ENCODE assay signal across 14 cellular contexts in the genomic region with DNA sequence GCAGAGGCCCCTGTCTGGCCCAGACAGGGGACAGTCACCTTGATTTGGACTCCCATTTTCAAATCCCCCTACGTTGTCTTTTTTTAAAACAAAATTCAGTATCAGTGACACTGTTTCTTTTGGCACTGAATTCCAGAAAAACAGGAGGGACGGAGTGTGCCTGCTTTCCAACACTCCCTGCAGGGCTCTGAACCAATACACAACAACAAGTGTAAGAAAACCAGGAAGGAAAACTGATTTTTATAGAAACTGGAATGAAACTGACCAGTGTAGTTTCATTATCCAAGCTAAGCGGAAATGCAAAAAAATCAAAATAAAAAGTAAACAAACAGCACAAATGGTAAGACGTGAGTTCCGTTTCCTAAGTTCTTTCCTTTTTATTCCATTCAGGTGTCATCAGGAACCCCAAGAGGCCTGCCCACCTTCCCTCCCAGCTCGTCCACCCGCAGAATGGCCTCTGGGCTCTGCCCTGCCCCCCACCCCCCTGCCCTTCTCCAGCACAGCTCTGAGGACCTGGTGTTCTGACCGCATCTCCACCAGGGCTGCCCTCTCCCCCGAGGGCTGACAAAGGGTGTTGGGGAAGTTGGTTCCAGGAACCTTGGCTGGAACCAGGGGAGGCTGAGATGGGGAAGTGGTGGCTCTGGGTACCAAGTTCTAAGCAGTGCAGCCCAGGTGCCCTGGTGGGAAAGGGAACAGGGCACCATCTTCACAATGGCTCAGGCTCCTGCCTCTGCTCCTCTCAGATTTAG.
DNase-seq lines count a peak whose midpoint lies in the region; TF ChIP-seq lines count a peak whose summit lies in the region.
"Had no signal": no experiment of that assay in that cellular context is flagged by ENCODE, and none has a peak within 500 bp of the region (broad histone marks: within the 10 kb centered on the region; RNA-seq: fewer than 3 reads in every experiment).

No MANE protein-coding gene starts in this region.

- TF ChIP-seq POLR2A in ovary (IDR thresholded peaks at IDR 0.05): no peak
- TF ChIP-seq POLR2A in thyroid gland (IDR thresholded peaks at IDR 0.05): no peak
- no peak for TF ChIP-seq POLR2A in suprapubic skin (IDR thresholded peaks at IDR 0.05)

- H3K27ac ChIP-seq in MM.1S (ENCODE audit: low read length) (no peak overlapping the region), caudate nucleus (ENCODE audit: low read depth, low read length) (peak overlapping the region; percentile 77), ovary (peak overlapping the region; percentile 44 to 72), thyroid gland (peak overlapping the region in 2 of 3 donors; percentile 28 to 49), suprapubic skin (no peak overlapping the region), OCI-LY7 (ENCODE audit: low read depth, low read length, poor library complexity, severe bottlenecking) (no peak overlapping the region)
- H3K27ac ChIP-seq: SJSA1 had no signal

- H3K27me3 ChIP-seq in MM.1S (replicated peaks; ENCODE audit: insufficient read depth, low read length) (no peaks in the 10 kb centered on the region), ovary (no peaks in the 10 kb centered on the region), thyroid gland (no peaks in the 10 kb centered on the region), suprapubic skin (no peaks in the 10 kb centered on the region)

- H3K4me1 ChIP-seq in MM.1S (ENCODE audit: low read length): 0 out of 2 replicates have a peak, but pooled peaks cover 3% of the 10 kb centered on the region
- peaks cover 32% of the 10 kb centered on the region for H3K4me1 ChIP-seq in ovary (ENCODE audit: insufficient read depth)
- H3K4me1 ChIP-seq in thyroid gland: peaks cover 3 to 9% of the 10 kb centered on the region in 2 donors
- H3K4me1 ChIP-seq in suprapubic skin: no peaks in the 10 kb centered on the region
- no peaks in the 10 kb centered on the region for H3K4me1 ChIP-seq in OCI-LY7 (ENCODE audit: insufficient read depth, low read length, poor library complexity, severe bottlenecking)
- H3K4me1 ChIP-seq: SJSA1 had no signal

- TF ChIP-seq EP300 in ovary (IDR thresholded peaks at IDR 0.05) (no peak), suprapubic skin (IDR thresholded peaks at IDR 0.05) (no peak)

- no peaks in the 10 kb centered on the region for H3K9me3 ChIP-seq in MM.1S (replicated peaks; ENCODE audit: insufficient read depth, low read length)
- no peaks in the 10 kb centered on the region for H3K9me3 ChIP-seq in ovary
- H3K9me3 ChIP-seq in thyroid gland: no peaks in the 10 kb centered on the region
- no peaks in the 10 kb centered on the region for H3K9me3 ChIP-seq in suprapubic skin
- no peaks in the 10 kb centered on the region for H3K9me3 ChIP-seq in OCI-LY7 (ENCODE audit: low read length)
- H3K9me3 ChIP-seq: SJSA1 had no signal

- intact Hi-C loops in ovary (cut with DNase I) (loop anchor here in 3 of 4 donors (5.0 to 10.0 kb wide), 3 partner anchors 33 to 96 kb away; no protein-coding TSS in a partner anchor), thyroid gland (cut with DNase I) (no loop called here), OCI-LY7 (cut with micrococcal nuclease; ENCODE audit: unreplicated experiment) (no loop called here)

- no peaks in the 10 kb centered on the region for H3K36me3 ChIP-seq in MM.1S (replicated peaks; ENCODE audit: insufficient read depth, low read length)
- no peaks in the 10 kb centered on the region for H3K36me3 ChIP-seq in ovary
- H3K36me3 ChIP-seq in thyroid gland: no peaks in the 10 kb centered on the region
- H3K36me3 ChIP-seq in suprapubic skin: no peaks in the 10 kb centered on the region
- H3K36me3 ChIP-seq in OCI-LY7 (ENCODE audit: insufficient read depth, low read length): no peaks in the 10 kb centered on the region
- H3K36me3 ChIP-seq: SJSA1 had no signal

- H2AFZ ChIP-seq in MM.1S (ENCODE audit: low read length) (no peak overlapping the region), OCI-LY7 (ENCODE audit: low read length) (no peak overlapping the region)

- DNase-seq in MM.1S: no peak
- DNase-seq in caudate nucleus (lab: John Stamatoyannopoulos, UW): no peak
- peak in 1 of 5 donors; percentile 62 for DNase-seq in ovary
- DNase-seq in thyroid gland: no peak
- no peak for DNase-seq in suprapubic skin (ENCODE audit: low spot score in 2 of 2)
- DNase-seq in OCI-LY7 (ENCODE audit: low spot score): no peak
- no peak for DNase-seq in AG20443 (ENCODE audit: low spot score)
- DNase-seq: DMS 273 treated with DMSO at 0.1 percent for 48 hours, NCI-H1436, NCI-H2029, NCI-H2171, NCI-H446, NCI-H69 had no signal

- H3K9ac ChIP-seq in MM.1S (ENCODE audit: low read length): no peak overlapping the region

- CTCF ChIA-PET in OCI-LY7 (lab: Charles Lee; ENCODE audit: unreplicated experiment): no interaction called here

- POLR2A ChIA-PET in OCI-LY7 (lab: Charles Lee): no interaction called here

- 18 to 33% (median 26%) methylated on average over 9 of the region's 9 CpGs for WGBS in ovary, 3 donors
- 62 to 67% methylated on average over 9 of the region's 9 CpGs for WGBS in thyroid gland, 2 donors
- 64% methylated on average over 9 of the region's 9 CpGs for WGBS in suprapubic skin

- H4K20me1 ChIP-seq in MM.1S (ENCODE audit: insufficient read depth, low read length) (no peaks in the 10 kb centered on the region), OCI-LY7 (ENCODE audit: insufficient read depth, low read length) (no peaks in the 10 kb centered on the region)

- no TSS peak for BruUV-seq in OCI-LY7 (replicated peaks; lab: Mats Ljungman, UMichigan)

- no peak overlapping the region for H3K4me3 ChIP-seq in MM.1S (ENCODE audit: low read length)
- H3K4me3 ChIP-seq in ovary: no peak overlapping the region
- no peak overlapping the region for H3K4me3 ChIP-seq in thyroid gland (replicated peaks in 1 of 3)
- H3K4me3 ChIP-seq in suprapubic skin: no peak overlapping the region
- H3K4me3 ChIP-seq in OCI-LY7 (ENCODE audit: low read depth, low read length, poor library complexity, severe bottlenecking): no peak overlapping the region
- H3K4me3 ChIP-seq: SJSA1 had no signal

- H3K79me2 ChIP-seq in MM.1S (ENCODE audit: low read length) (no peaks in the 10 kb centered on the region), OCI-LY7 (ENCODE audit: insufficient read depth, low read depth, low read length) (no peaks in the 10 kb centered on the region)

- H3K9me2 ChIP-seq in MM.1S (replicated peaks; ENCODE audit: insufficient read depth, low read length): no peaks in the 10 kb centered on the region
- H3K9me2 ChIP-seq in OCI-LY7 (ENCODE audit: insufficient read depth, low read length): no peaks in the 10 kb centered on the region

- TF ChIP-seq CTCF in MM.1S (IDR thresholded peaks at IDR 0.05; ENCODE audit: low read length): no peak
- TF ChIP-seq CTCF in ovary (IDR thresholded peaks at IDR 0.05): no peak
- no peak for TF ChIP-seq CTCF in thyroid gland (IDR thresholded peaks at IDR 0.05)
- no peak for TF ChIP-seq CTCF in suprapubic skin (IDR thresholded peaks at IDR 0.05)
- TF ChIP-seq CTCF in OCI-LY7 (conservative IDR thresholded peaks at IDR 0.05; ENCODE audit: low read length): no peak

- H3F3A ChIP-seq in MM.1S (ENCODE audit: insufficient read depth, low read length): no peaks in the 10 kb centered on the region

- H3K4me2 ChIP-seq in MM.1S (ENCODE audit: low read depth, low read length): peak overlapping the region; percentile 4; the same call in 1 of the 2 replicates
- no peak overlapping the region for H3K4me2 ChIP-seq in OCI-LY7 (ENCODE audit: low read length)

Comparison
In these comparisons a context has a peak if more than half of its experiments do, and no peak if none do; other contexts are left out.
1. H3K27ac ChIP-seq: peak in caudate nucleus (single experiment), ovary (2 of 2) and thyroid gland (2 of 3); none in MM.1S (single experiment), suprapubic skin (single experiment) and OCI-LY7 (single experiment).
2. intact Hi-C loops: an anchor here in ovary (5.0 to 10.0 kb wide); none called in thyroid gland and OCI-LY7.